9 cellular contexts compared by ENCODE assay signal in genomic region chr10:72322030-72322279, GRCh38. TPM values are rescaled to one million over a fixed set of nuclear protein-coding genes. Genes with fewer than 3 reads are reported as not detected.
A peak's percentile ranks its signal among the peaks of the same experiment; 100 is the strongest.
DNase-seq lines count a peak whose midpoint lies in the region; ATAC-seq and TF ChIP-seq lines count a peak whose summit lies in the region.
"Had no signal": no experiment of that assay in that cellular context is flagged by ENCODE, and none has a peak within 500 bp of the region (broad histone marks: within the 10 kb centered on the region; RNA-seq: fewer than 3 reads in every experiment).

No MANE protein-coding gene starts in this region.

- no peak overlapping the region for H3K4me3 ChIP-seq in CD4-positive, alpha-beta memory T cell (ENCODE audit: low read length in 2 of 2)
- H3K4me3 ChIP-seq in HUES6 (ENCODE audit: low read depth, low read length) (no peak overlapping the region), neural progenitor cell (no peak overlapping the region), psoas muscle (no peak overlapping the region)

- H3K9ac ChIP-seq in HUES6 (ENCODE audit: low read length) (peak overlapping the region; percentile 7), neural progenitor cell (no peak overlapping the region)

- no peaks in the 10 kb centered on the region for H3K27me3 Mint-ChIP-seq in CD4-positive, alpha-beta memory T cell
- no peaks in the 10 kb centered on the region for H3K27me3 Mint-ChIP-seq in activated naive CD8-positive, alpha-beta T cell
- peaks cover 18% of the 10 kb centered on the region for H3K27me3 Mint-ChIP-seq in neural progenitor cell (ENCODE audit: insufficient read depth, low read depth)

- intact Hi-C loops in CD4-positive, alpha-beta memory T cell (cut with micrococcal nuclease): no loop called here
- intact Hi-C loops in psoas muscle (cut with DNase I): loop anchor here in 1 of 2 donors (5.0 kb wide), 1 partner anchor 50 kb away; the partner anchor contains the start of gene DDIT4

- no peaks in the 10 kb centered on the region for H3K9me3 Mint-ChIP-seq in CD4-positive, alpha-beta memory T cell
- H3K9me3 Mint-ChIP-seq in activated naive CD8-positive, alpha-beta T cell (ENCODE audit: low read depth): no peaks in the 10 kb centered on the region
- H3K9me3 Mint-ChIP-seq in neural progenitor cell: no peaks in the 10 kb centered on the region

- POLR2A ChIA-PET in CD4-positive, alpha-beta memory T cell (lab: Charles Lee; ENCODE audit: partially characterized antibody): interaction anchor here (0.8 to 13.9 kb wide), 7 partner anchors 12 to 234 kb away, joined by 3 to 368 read pairs (median 34); partner anchors contain the start of genes ANAPC16, ASCC1, DDIT4 and SPOCK2

- no peaks in the 10 kb centered on the region for H3K9me3 ChIP-seq in CD4-positive, alpha-beta memory T cell (ENCODE audit: control insufficient read depth in 1 of 2, low read length in 2 of 2)
- H3K9me3 ChIP-seq in HUES6 (ENCODE audit: control insufficient read depth, insufficient read depth, low read depth, low read length): no peaks in the 10 kb centered on the region
- H3K9me3 ChIP-seq in neural progenitor cell (ENCODE audit: low read depth): no peaks in the 10 kb centered on the region
- H3K9me3 ChIP-seq in psoas muscle: no peaks in the 10 kb centered on the region

- peaks cover 0 to 3% of the 10 kb centered on the region in 2 donors for H3K36me3 Mint-ChIP-seq in CD4-positive, alpha-beta memory T cell
- no peaks in the 10 kb centered on the region for H3K36me3 Mint-ChIP-seq in activated naive CD8-positive, alpha-beta T cell
- H3K36me3 Mint-ChIP-seq in neural progenitor cell: peaks cover 3% of the 10 kb centered on the region

- H3K4me2 ChIP-seq in neural progenitor cell: no peak overlapping the region

- peaks cover 47 to 86% (median 65%) of the 10 kb centered on the region in 4 donors for H3K4me1 Mint-ChIP-seq in CD4-positive, alpha-beta memory T cell
- peaks cover 72% of the 10 kb centered on the region for H3K4me1 Mint-ChIP-seq in activated naive CD8-positive, alpha-beta T cell (ENCODE audit: low read depth)
- H3K4me1 Mint-ChIP-seq in neural progenitor cell: peaks cover 58% of the 10 kb centered on the region

- CTCF ChIA-PET in CD4-positive, alpha-beta memory T cell (lab: Charles Lee; ENCODE audit: partially characterized antibody): interaction anchor here (0.6 to 5.7 kb wide), 7 partner anchors 15 to 274 kb away, joined by 3 to 51 read pairs (median 3); partner anchors contain the start of gene DDIT4

- H3K4me3 Mint-ChIP-seq in CD4-positive, alpha-beta memory T cell: peak overlapping the region in 5 of 8 donors; percentile 6 to 68 (median 33)
- H3K4me3 Mint-ChIP-seq in activated naive CD8-positive, alpha-beta T cell: peak overlapping the region; percentile 46
- H3K4me3 Mint-ChIP-seq in neural progenitor cell: peak overlapping the region; percentile 63

- H4K20me1 ChIP-seq in neural progenitor cell (ENCODE audit: low read depth): no peaks in the 10 kb centered on the region

- TF ChIP-seq CTCF in neural progenitor cell (IDR thresholded peaks at IDR 0.05): no peak
- TF ChIP-seq CTCF in psoas muscle (IDR thresholded peaks at IDR 0.05): no peak

- 80 to 90% (median 87%) methylated on average over 3 of the region's 3 CpGs for WGBS in psoas muscle, 3 donors

- H3K27me3 ChIP-seq in CD4-positive, alpha-beta memory T cell (ENCODE audit: insufficient read depth, low read length): no peaks in the 10 kb centered on the region
- H3K27me3 ChIP-seq in HUES6 (ENCODE audit: control insufficient read depth, insufficient read depth, low read length) (no peaks in the 10 kb centered on the region), neural progenitor cell (peaks cover 17% of the 10 kb centered on the region), psoas muscle (ENCODE audit: insufficient read depth in 3 of 3, low read length in 2 of 3) (no peaks in the 10 kb centered on the region)

- no peaks in the 10 kb centered on the region for H3K79me2 ChIP-seq in neural progenitor cell (ENCODE audit: low read depth)

- ATAC-seq in HG02884 (IDR thresholded peaks at IDR 0.05; ENCODE audit: unreplicated experiment) (no peak), psoas muscle (no peak)
- ATAC-seq: Right ventricle myocardium inferior had no signal

- H3F3A ChIP-seq in neural progenitor cell (ENCODE audit: low read depth): peaks cover 38% of the 10 kb centered on the region

- H3K36me3 ChIP-seq in CD4-positive, alpha-beta memory T cell (ENCODE audit: insufficient read depth, low read length): no peaks in the 10 kb centered on the region
- H3K36me3 ChIP-seq in HUES6 (ENCODE audit: control insufficient read depth, insufficient read depth, low read length) (no peaks in the 10 kb centered on the region), neural progenitor cell (no peaks in the 10 kb centered on the region), psoas muscle (ENCODE audit: insufficient read depth in 1 of 2, low read depth in 1 of 2) (no peaks in the 10 kb centered on the region)

- no peak overlapping the region for H2AFZ ChIP-seq in neural progenitor cell (replicated peaks)

- H3K27ac Mint-ChIP-seq in CD4-positive, alpha-beta memory T cell: peak overlapping the region; percentile 84 to 99 (median 92)
- H3K27ac Mint-ChIP-seq in activated naive CD8-positive, alpha-beta T cell: peak overlapping the region; percentile 100
- peak overlapping the region; percentile 92 for H3K27ac Mint-ChIP-seq in neural progenitor cell

- peaks cover 83% of the 10 kb centered on the region for H3K4me1 ChIP-seq in CD4-positive, alpha-beta memory T cell (ENCODE audit: insufficient read depth, low read length)
- H3K4me1 ChIP-seq in HUES6 (ENCODE audit: control insufficient read depth, insufficient read depth, low read length): peaks cover 49% of the 10 kb centered on the region
- peaks cover 20% of the 10 kb centered on the region for H3K4me1 ChIP-seq in neural progenitor cell
- H3K4me1 ChIP-seq in psoas muscle: peaks cover 43% of the 10 kb centered on the region

- DNase-seq in CD4-positive, alpha-beta memory T cell: no peak
- DNase-seq in neural progenitor cell (ENCODE audit: low spot score) (no peak), NCI-H187 treated with DMSO at 0.1 percent for 48 hours (lab: John Stamatoyannopoulos, UW) (no peak), psoas muscle (no peak), HuH-7 (ENCODE audit: low spot score) (no peak)

- H3K27ac ChIP-seq in CD4-positive, alpha-beta memory T cell (ENCODE audit: low read depth, low read length): peak overlapping the region; percentile 36
- H3K27ac ChIP-seq in HUES6 (ENCODE audit: low read depth, low read length): no peak overlapping the region
- H3K27ac ChIP-seq in neural progenitor cell: no peak overlapping the region
- H3K27ac ChIP-seq in psoas muscle: no peak overlapping the region

RNA-seq across cellular contexts. Expression of gene DNAJB12, which starts 32.8 kb away (rescaled TPM):
- 10 to 100 TPM; 26.3 to 26.7 TPM for total RNA-seq in CD4-positive, alpha-beta memory T cell
- polyA plus RNA-seq in CD4-positive, alpha-beta memory T cell: 10 to 100 TPM; 13.4 to 26.2 TPM
- total RNA-seq in neural progenitor cell (ENCODE audit: low replicate concordance): 8.8 and 16.1 TPM in 2 replicates
- total RNA-seq in psoas muscle: 10 to 100 TPM; 24.0 to 38.7 (median 34.0) TPM
- 10 to 100 TPM; 22.1 to 24.9 (median 22.5) TPM for polyA plus RNA-seq in psoas muscle

RNA-seq across cellular contexts. Expression of gene DDIT4, which starts 48.2 kb away (rescaled TPM):
- 10 to 100 TPM; 23.1 to 24.5 TPM for total RNA-seq in CD4-positive, alpha-beta memory T cell
- 100 to 1,000 TPM; 154 to 635 TPM for polyA plus RNA-seq in CD4-positive, alpha-beta memory T cell
- total RNA-seq in neural progenitor cell (ENCODE audit: low replicate concordance) (257 and 436 TPM in 2 replicates), psoas muscle (100 to 1,000 TPM in 1 of 4 donors, 10 to 100 TPM in 3; 16.1 to 220 (median 65.4) TPM)
- 100 to 1,000 TPM; 114 to 744 (median 487) TPM for polyA plus RNA-seq in psoas muscle
